In genomic region chr9:115204827-115205506, GRCh38 we compare ENCODE assay signal across 9 cellular contexts.
DNase-seq lines count a peak whose midpoint lies in the region; ATAC-seq and TF ChIP-seq lines count a peak whose summit lies in the region.
"Had no signal": no experiment of that assay in that cellular context is flagged by ENCODE, and none has a peak within 500 bp of the region (broad histone marks: within the 10 kb centered on the region; RNA-seq: fewer than 3 reads in every experiment).

No MANE protein-coding gene starts in this region.

- peak; percentile 95 for DNase-seq in EH (ENCODE audit: low read depth)
- DNase-seq in epithelial cell of proximal tubule (ENCODE audit: low read depth) = peak; percentile 87
- no peak for DNase-seq in GDM1 (lab: John Stamatoyannopoulos, UW)
- no peak for DNase-seq in tibial nerve (ENCODE audit: low spot score in 2 of 2)
- no peak for DNase-seq in NCI-H510A (lab: John Stamatoyannopoulos, UW)
- DNase-seq in HUDEP-2 (lab: John Stamatoyannopoulos, UW; ENCODE audit: unreplicated experiment in 76 of 76) = no peak

- TF ChIP-seq POLR2A in tibial nerve (IDR thresholded peaks at IDR 0.05) = no peak

- H3K27me3 ChIP-seq in tibial nerve = no peaks in the 10 kb centered on the region

- TF ChIP-seq EP300 in tibial nerve (IDR thresholded peaks at IDR 0.05) = no peak

- 62 to 70% methylated on average over 2 of the region's 2 CpGs for WGBS in tibial nerve, 2 donors

- no peaks in the 10 kb centered on the region for H3K9me3 ChIP-seq in tibial nerve

- H3K4me1 ChIP-seq in tibial nerve = peaks cover 0 to 10% (median 0%) of the 10 kb centered on the region in 4 donors

- TF ChIP-seq CTCF in epithelial cell of proximal tubule (conservative IDR thresholded peaks at IDR 0.05; ENCODE audit: low read depth, low read length) (no peak), tibial nerve (IDR thresholded peaks at IDR 0.05) (no peak)

- ATAC-seq in GM21423 (IDR thresholded peaks at IDR 0.05; ENCODE audit: unreplicated experiment) = peak; percentile 53
- peak; percentile 50 for ATAC-seq in HG03521 (IDR thresholded peaks at IDR 0.05; ENCODE audit: unreplicated experiment)

- H3K4me3 ChIP-seq in epithelial cell of proximal tubule (ENCODE audit: low read depth, low read length) = no peak overlapping the region
- no peak overlapping the region for H3K4me3 ChIP-seq in tibial nerve
- H3K4me3 ChIP-seq: lung had no signal

- no peak overlapping the region for H3K27ac ChIP-seq in tibial nerve

- H3K36me3 ChIP-seq in tibial nerve = no peaks in the 10 kb centered on the region

Comparison
In these comparisons a context has a peak if more than half of its experiments do, and no peak if none do; other contexts are left out.
1. DNase-seq: peak in EH (single experiment) and epithelial cell of proximal tubule (single experiment); none in GDM1 (single experiment), tibial nerve (0 of 2), NCI-H510A (single experiment) and HUDEP-2 (0 of 76).